Comparison of ENCODE assay signal across 1 cellular context in the genomic region with DNA sequence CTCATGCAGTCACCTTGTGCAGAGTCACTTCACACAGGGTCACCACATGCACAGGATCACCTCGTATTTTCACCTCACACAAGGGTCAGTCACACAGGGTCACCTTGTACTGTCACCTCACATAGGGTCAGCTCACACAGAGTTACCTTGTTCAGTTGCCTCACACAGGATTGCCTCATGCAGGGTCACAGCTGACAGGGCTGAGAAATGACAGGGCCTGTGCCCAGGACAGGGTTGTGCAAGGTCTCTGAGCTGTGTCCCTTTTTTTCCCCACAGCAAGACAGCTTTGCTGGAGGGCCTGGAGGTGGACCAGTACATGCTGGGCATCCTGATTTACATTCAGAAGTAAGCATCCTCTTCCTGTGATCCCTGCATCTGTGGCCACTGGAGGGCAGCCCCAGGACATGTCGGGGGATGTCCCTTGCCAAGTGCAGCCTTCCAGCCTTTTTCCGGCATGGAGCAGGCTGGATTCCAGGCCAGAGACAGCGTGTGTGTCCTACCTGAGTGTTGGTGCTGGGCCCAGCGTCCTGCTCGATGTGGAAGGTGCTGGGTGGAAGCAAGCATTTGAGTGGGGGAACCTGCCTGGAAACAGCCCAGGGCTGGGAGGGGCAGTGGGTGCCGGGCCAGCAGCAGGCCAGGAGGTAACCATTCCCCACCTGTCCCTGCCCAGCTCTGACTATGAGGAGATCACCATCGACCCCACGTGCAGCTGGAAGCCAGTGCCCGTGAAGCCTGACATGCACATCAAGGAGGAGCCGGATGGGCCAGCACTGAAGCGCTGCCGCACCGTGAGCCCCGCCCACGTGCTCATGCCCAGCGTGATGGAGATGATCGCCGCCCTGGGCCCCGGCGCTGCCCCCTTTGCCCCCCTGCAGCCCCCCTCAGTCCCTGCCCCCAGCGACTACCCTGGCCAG.
TF ChIP-seq lines count a peak whose summit lies in the region.

No MANE protein-coding gene starts in this region.

TF ChIP-seq in IMR-90, 13 proteins besides CTCF, POLR2A, EP300 and RAD21:
- TF ChIP-seq SMC3 (IDR thresholded peaks at IDR 0.05; ENCODE audit: low read depth, low read length): no peak
- no peak for TF ChIP-seq CEBPB (IDR thresholded peaks at IDR 0.05; ENCODE audit: low read depth, low read length)
- TF ChIP-seq MAZ (IDR thresholded peaks at IDR 0.05; ENCODE audit: borderline replicate concordance, low read depth, low read length): no peak
- TF ChIP-seq, protein P1, sequence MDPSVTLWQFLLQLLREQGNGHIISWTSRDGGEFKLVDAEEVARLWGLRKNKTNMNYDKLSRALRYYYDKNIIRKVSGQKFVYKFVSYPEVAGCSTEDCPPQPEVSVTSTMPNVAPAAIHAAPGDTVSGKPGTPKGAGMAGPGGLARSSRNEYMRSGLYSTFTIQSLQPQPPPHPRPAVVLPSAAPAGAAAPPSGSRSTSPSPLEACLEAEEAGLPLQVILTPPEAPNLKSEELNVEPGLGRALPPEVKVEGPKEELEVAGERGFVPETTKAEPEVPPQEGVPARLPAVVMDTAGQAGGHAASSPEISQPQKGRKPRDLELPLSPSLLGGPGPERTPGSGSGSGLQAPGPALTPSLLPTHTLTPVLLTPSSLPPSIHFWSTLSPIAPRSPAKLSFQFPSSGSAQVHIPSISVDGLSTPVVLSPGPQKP (IDR thresholded peaks at IDR 0.05; ENCODE audit: borderline replicate concordance, low read depth, low read length): no peak
- TF ChIP-seq, protein P2, sequence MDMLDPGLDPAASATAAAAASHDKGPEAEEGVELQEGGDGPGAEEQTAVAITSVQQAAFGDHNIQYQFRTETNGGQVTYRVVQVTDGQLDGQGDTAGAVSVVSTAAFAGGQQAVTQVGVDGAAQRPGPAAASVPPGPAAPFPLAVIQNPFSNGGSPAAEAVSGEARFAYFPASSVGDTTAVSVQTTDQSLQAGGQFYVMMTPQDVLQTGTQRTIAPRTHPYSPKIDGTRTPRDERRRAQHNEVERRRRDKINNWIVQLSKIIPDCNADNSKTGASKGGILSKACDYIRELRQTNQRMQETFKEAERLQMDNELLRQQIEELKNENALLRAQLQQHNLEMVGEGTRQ (IDR thresholded peaks at IDR 0.05; ENCODE audit: low read depth, low read length): no peak
- TF ChIP-seq MAFK (IDR thresholded peaks at IDR 0.05; ENCODE audit: low read depth, low read length): no peak
- no peak for TF ChIP-seq FOS (IDR thresholded peaks at IDR 0.05; ENCODE audit: low read depth, low read length)
- no peak for TF ChIP-seq BHLHE40 (IDR thresholded peaks at IDR 0.05; ENCODE audit: low read depth, low read length)
- no peak for TF ChIP-seq MXI1 (IDR thresholded peaks at IDR 0.05; ENCODE audit: borderline replicate concordance, low read depth, low read length)
- no peak for TF ChIP-seq RCOR1 (IDR thresholded peaks at IDR 0.05; ENCODE audit: insufficient replicate concordance, low read length)
- no peak for TF ChIP-seq CHD1 (IDR thresholded peaks at IDR 0.05; ENCODE audit: low read depth, low read length)
- TF ChIP-seq RFX5 (IDR thresholded peaks at IDR 0.05; ENCODE audit: low read depth, low read length): no peak
- TF ChIP-seq NFE2L2 (IDR thresholded peaks at IDR 0.05; ENCODE audit: low read depth, low read length): no peak
